31 cellular contexts compared by ENCODE assay signal in genomic region chr6:122571888-122572287, GRCh38. TPM values are rescaled to one million over a fixed set of nuclear protein-coding genes. Genes with fewer than 3 reads are reported as not detected.
DNase-seq lines count a peak whose midpoint lies in the region; ATAC-seq and TF ChIP-seq lines count a peak whose summit lies in the region.
"Had no signal": no experiment of that assay in that cellular context is flagged by ENCODE, and none has a peak within 500 bp of the region (broad histone marks: within the 10 kb centered on the region; RNA-seq: fewer than 3 reads in every experiment).

No MANE protein-coding gene starts in this region.

- H3K4me1 Mint-ChIP-seq in nephron progenitor cell = peaks cover 5% of the 10 kb centered on the region
- H3K4me1 Mint-ChIP-seq in natural killer cell treated with Interleukin-12 subunit alpha and Interleukin-12 subunit beta and Interleukin-15 and Interleukin-18, amount 100 ng/mL, for 72 hours (ENCODE audit: low read depth in 2 of 2) = no peaks in the 10 kb centered on the region
- H3K4me1 Mint-ChIP-seq: activated naive CD4-positive, alpha-beta T cell treated with anti-CD3 and anti-CD28 coated beads, Interleukin-2, amount 50 U/mL, for 24 hours had no signal

- DNase-seq in OCI-M1 (lab: John Stamatoyannopoulos, UW) (peak; percentile 56), GM13977 (ENCODE audit: low spot score) (no peak), amniotic stem cell (lab: John Stamatoyannopoulos, UW) (no peak), nephron progenitor cell (no peak)
- no peak for DNase-seq in natural killer cell treated with Interleukin-12 subunit alpha and Interleukin-12 subunit beta and Interleukin-15 and Interleukin-18, amount 100 ng/mL, for 72 hours (ENCODE audit: low spot score)
- DNase-seq: activated CD8-positive, alpha-beta T cell treated with anti-CD3 and anti-CD28 coated beads, Interleukin-2, amount 10 ng/mL, durations not matched to agents 7 days and 5 days; AML-193; Calu3; CD4-positive, CD25-positive, alpha-beta regulatory T cell; DMS79; foreskin fibroblast; head of caudate nucleus; NCI-H1417; NCI-H2029 treated with DMSO at 0.1 percent for 48 hours; NCI-H2227 treated with DMSO at 0.1 percent for 48 hours; NCI-H69; pancreas; Peyer's patch; SHP77; testis had no signal

- in situ Hi-C loops in GM13977 (cut with MboI; ENCODE audit: low pct_unique_long_range_greater_than_20kb, low sequenced_read_pairs, unreplicated experiment) = no loop called here

- H3K27ac Mint-ChIP-seq in nephron progenitor cell = no peak overlapping the region
- no peak overlapping the region for H3K27ac Mint-ChIP-seq in natural killer cell treated with Interleukin-12 subunit alpha and Interleukin-12 subunit beta and Interleukin-15 and Interleukin-18, amount 100 ng/mL, for 72 hours
- H3K27ac Mint-ChIP-seq: activated CD8-positive, alpha-beta T cell treated with anti-CD3 and anti-CD28 coated beads, Interleukin-2, amount 10 ng/mL, durations not matched to agents 7 days and 5 days; activated naive CD4-positive, alpha-beta T cell treated with anti-CD3 and anti-CD28 coated beads, Interleukin-2, amount 50 U/mL, for 24 hours; activated T-helper 2 cell treated with anti-CD3 and anti-CD28 coated beads, Interferon-gamma antibody, Interleukin-2, Interleukin-4, amounts not matched to agents 10 μg/mL and 5 μg/mL and 100 μg/mL, durations not matched to agents 14 hours and 24 hours and 36 hours; CD4-positive, CD25-positive, alpha-beta regulatory T cell; memory B cell; stimulated activated naive CD8-positive, alpha-beta T cell treated with anti-CD3 and anti-CD28 coated beads, Interleukin-15, Interleukin-2, amounts not matched to agents 100 ng/mL and 50 ng/mL, for 24 hours; T-helper 2 cell treated with Interferon-gamma antibody and Interleukin-4, amounts not matched to agents 5 μg/mL and 100 μg/mL, for 36 hours had no signal

- ATAC-seq in GM18511 (IDR thresholded peaks at IDR 0.05; ENCODE audit: unreplicated experiment) (peak; percentile 49), GM19463 (IDR thresholded peaks at IDR 0.05; ENCODE audit: unreplicated experiment) (peak; percentile 64), HG03060 (IDR thresholded peaks at IDR 0.05; ENCODE audit: low read depth, unreplicated experiment) (peak; percentile 62)
- no peak for ATAC-seq in natural killer cell treated with Interleukin-12 subunit alpha and Interleukin-12 subunit beta and Interleukin-15 and Interleukin-18, amount 100 ng/mL, for 72 hours
- ATAC-seq: A549; activated CD8-positive, alpha-beta T cell treated with anti-CD3 and anti-CD28 coated beads, Interleukin-2, amount 10 ng/mL, durations not matched to agents 7 days and 5 days; left lobe of liver; pancreas had no signal

- H3K9me3 Mint-ChIP-seq in nephron progenitor cell = peaks cover 83% of the 10 kb centered on the region
- peaks cover 20% of the 10 kb centered on the region for H3K9me3 Mint-ChIP-seq in natural killer cell treated with Interleukin-12 subunit alpha and Interleukin-12 subunit beta and Interleukin-15 and Interleukin-18, amount 100 ng/mL, for 72 hours

- H3K4me3 Mint-ChIP-seq in nephron progenitor cell = no peak overlapping the region
- no peak overlapping the region for H3K4me3 Mint-ChIP-seq in natural killer cell treated with Interleukin-12 subunit alpha and Interleukin-12 subunit beta and Interleukin-15 and Interleukin-18, amount 100 ng/mL, for 72 hours
- H3K4me3 Mint-ChIP-seq: activated CD8-positive, alpha-beta T cell treated with anti-CD3 and anti-CD28 coated beads, Interleukin-2, amount 10 ng/mL, durations not matched to agents 7 days and 5 days; activated naive CD4-positive, alpha-beta T cell treated with anti-CD3 and anti-CD28 coated beads, Interleukin-2, amount 50 U/mL, for 24 hours; CD4-positive, CD25-positive, alpha-beta regulatory T cell; memory B cell; neural crest cell; stimulated activated naive CD8-positive, alpha-beta T cell treated with anti-CD3 and anti-CD28 coated beads, Interleukin-15, Interleukin-2, amounts not matched to agents 100 ng/mL and 50 ng/mL, for 24 hours; T-helper 2 cell treated with Interferon-gamma antibody and Interleukin-4, amounts not matched to agents 5 μg/mL and 100 μg/mL, for 36 hours had no signal

- TF ChIP-seq CTCF in GM13977 (IDR thresholded peaks at IDR 0.05; ENCODE audit: extremely low read depth, insufficient read depth, missing control alignments) = no peak
- no peak for TF ChIP-seq CTCF in nephron progenitor cell (IDR thresholded peaks at IDR 0.05)

- peaks cover 3% of the 10 kb centered on the region for H3K27me3 Mint-ChIP-seq in nephron progenitor cell (ENCODE audit: low read depth, poor library complexity)
- H3K27me3 Mint-ChIP-seq in natural killer cell treated with Interleukin-12 subunit alpha and Interleukin-12 subunit beta and Interleukin-15 and Interleukin-18, amount 100 ng/mL, for 72 hours = no peaks in the 10 kb centered on the region
- H3K27me3 Mint-ChIP-seq: CD4-positive, CD25-positive, alpha-beta regulatory T cell; stimulated activated naive CD8-positive, alpha-beta T cell treated with anti-CD3 and anti-CD28 coated beads, Interleukin-15, Interleukin-2, amounts not matched to agents 100 ng/mL and 50 ng/mL, for 24 hours had no signal

- peaks cover 84% of the 10 kb centered on the region for H3K36me3 Mint-ChIP-seq in nephron progenitor cell (ENCODE audit: low read depth)
- no peaks in the 10 kb centered on the region for H3K36me3 Mint-ChIP-seq in natural killer cell treated with Interleukin-12 subunit alpha and Interleukin-12 subunit beta and Interleukin-15 and Interleukin-18, amount 100 ng/mL, for 72 hours
- H3K36me3 Mint-ChIP-seq: CD4-positive, CD25-positive, alpha-beta regulatory T cell; memory B cell had no signal

RNA-seq across cellular contexts. Expression of gene PKIB, which starts 38.3 kb away (rescaled TPM):
- not detected for total RNA-seq in natural killer cell treated with Interleukin-12 subunit alpha and Interleukin-12 subunit beta and Interleukin-15 and Interleukin-18, amount 100 ng/mL, for 72 hours

Comparison
In these comparisons a context has a peak if more than half of its experiments do, and no peak if none do; other contexts are left out.
1. ATAC-seq: peak in GM18511 (single experiment), GM19463 (single experiment) and HG03060 (single experiment); none in natural killer cell treated with Interleukin-12 subunit alpha and Interleukin-12 subunit beta and Interleukin-15 and Interleukin-18, amount 100 ng/mL, for 72 hours (0 of 2).